ENCODE assay signal across 8 cellular contexts in genomic region chr11:47514825-47515647, GRCh38. TPM values are rescaled to one million over a fixed set of nuclear protein-coding genes. Genes with fewer than 3 reads are reported as not detected.
DNase-seq lines count a peak whose midpoint lies in the region; ATAC-seq and TF ChIP-seq lines count a peak whose summit lies in the region.

No MANE protein-coding gene starts in this region.

- no peak overlapping the region for H3K4me3 ChIP-seq in AG04450 (ENCODE audit: low read depth, low read length)
- H3K4me3 ChIP-seq in stomach: no peak overlapping the region

- H3K27ac ChIP-seq in AG04450 (ENCODE audit: low read depth, low read length) (no peak overlapping the region), stomach (peak overlapping the region in 2 of 5 donors; percentile 11 to 61)

- TF ChIP-seq POLR2A in stomach (IDR thresholded peaks at IDR 0.05): no peak

- DNase-seq in AG04450 (ENCODE audit: low read depth, low spot score) (peak; percentile 70), MV-4-11 (lab: John Stamatoyannopoulos, UW) (peak; percentile 87), left ventricle myocardium superior (no peak), stomach (no peak), NCI-H345 (lab: John Stamatoyannopoulos, UW) (no peak)
- peak; percentile 4 for DNase-seq in activated T-helper 9 cell treated with anti-CD3 and anti-CD28 coated beads, Interleukin-2, amount 50 U/mL, for 16 hours (ENCODE audit: low read depth)
- peak; percentile 19 to 57 for DNase-seq in stimulated activated CD4-positive, alpha-beta T cell treated with anti-CD3 and anti-CD28 coated beads, Interleukin-4, amount 100 ng/mL, for 4 hours

- ATAC-seq in GM19395 (IDR thresholded peaks at IDR 0.05; ENCODE audit: unreplicated experiment): peak; percentile 55
- peak; percentile 65 for ATAC-seq in left ventricle myocardium superior

- peaks cover 0 to 6% (median 0%) of the 10 kb centered on the region in 4 donors for H3K36me3 ChIP-seq in stomach

- peaks cover 62 to 100% (median 83%) of the 10 kb centered on the region in 4 donors for H3K4me1 ChIP-seq in stomach

- no peaks in the 10 kb centered on the region for H3K27me3 ChIP-seq in AG04450 (ENCODE audit: control insufficient read depth, insufficient read depth, low read length)
- H3K27me3 ChIP-seq in stomach: no peaks in the 10 kb centered on the region

- POLR2A ChIA-PET in AG04450 (lab: Yijun Ruan, JAX): interaction anchor here (1.5 kb wide), 1 partner anchor 19 kb away, joined by 3 read pairs; no protein-coding TSS in a partner anchor

- H3K9me3 ChIP-seq in AG04450 (ENCODE audit: control insufficient read depth, insufficient read depth, low read length) (no peaks in the 10 kb centered on the region), stomach (no peaks in the 10 kb centered on the region)

- 65 to 80% (median 74%) methylated on average over 5 of the region's 5 CpGs for WGBS in stomach, 5 donors

- TF ChIP-seq EP300 in stomach (IDR thresholded peaks at IDR 0.05): no peak

- TF ChIP-seq CTCF in AG04450 (IDR thresholded peaks at IDR 0.05; ENCODE audit: low read depth, low read length) (no peak), stomach (IDR thresholded peaks at IDR 0.05) (no peak)

- intact Hi-C loops in left ventricle myocardium superior (cut with micrococcal nuclease): no loop called here
- intact Hi-C loops in stomach (cut with DNase I; ENCODE audit: low total_unique reads): no loop called here

- CTCF ChIA-PET in AG04450 (lab: Charles Lee): interaction anchor here (0.5 to 1.0 kb wide), 2 partner anchors 38 to 160 kb away, joined by 3 to 4 read pairs; no protein-coding TSS in a partner anchor

RNA-seq across cellular contexts. Expression of gene CELF1, which starts 37.9 kb away (rescaled TPM):
- polyA plus RNA-seq in AG04450 (2011; rRNA removed): 87.2 and 87.5 TPM in 2 replicates
- 135 and 147 TPM in 2 replicates for polyA minus RNA-seq in AG04450 (2011; rRNA and poly(A)+ RNA removed)
- total RNA-seq in left ventricle myocardium superior: 97.3 TPM
- total RNA-seq in stomach: 100 to 1,000 TPM in 2 of 5 donors, 10 to 100 TPM in 3; 39.7 to 206 (median 95.2) TPM
- polyA plus RNA-seq in stomach: 10 to 100 TPM; 12.7 to 18.5 (median 17.7) TPM

RNA-seq across cellular contexts. Expression of gene PTPMT1, which starts 50.4 kb away (rescaled TPM):
- polyA plus RNA-seq in AG04450 (2011; rRNA removed): 39.2 and 39.5 TPM in 2 replicates
- polyA minus RNA-seq in AG04450 (2011; rRNA and poly(A)+ RNA removed): 15.6 and 17.2 TPM in 2 replicates
- 14.9 TPM for total RNA-seq in left ventricle myocardium superior
- total RNA-seq in stomach: 100 to 1,000 TPM in 2 of 5 donors, 10 to 100 TPM in 3; 39.5 to 126 (median 80.6) TPM
- polyA plus RNA-seq in stomach: 10 to 100 TPM; 36.4 to 62.1 (median 55.2) TPM

Comparison
In these comparisons a context has a peak if more than half of its experiments do, and no peak if none do; other contexts are left out.
1. DNase-seq: peak in AG04450 (single experiment), MV-4-11 (single experiment), activated T-helper 9 cell treated with anti-CD3 and anti-CD28 coated beads, Interleukin-2, amount 50 U/mL, for 16 hours (single experiment) and stimulated activated CD4-positive, alpha-beta T cell treated with anti-CD3 and anti-CD28 coated beads, Interleukin-4, amount 100 ng/mL, for 4 hours (2 of 2); none in left ventricle myocardium superior (single experiment), stomach (single experiment) and NCI-H345 (single experiment).